ENCODE assay signal across 33 cellular contexts in genomic region chr11:2426221-2426620, GRCh38. TPM values are rescaled to one million over a fixed set of nuclear protein-coding genes. Genes with fewer than 3 reads are reported as not detected.
DNase-seq lines count a peak whose midpoint lies in the region; ATAC-seq, FAIRE-seq and TF ChIP-seq lines count a peak whose summit lies in the region.
"Had no signal": no experiment of that assay in that cellular context is flagged by ENCODE, and none has a peak within 500 bp of the region (broad histone marks: within the 10 kb centered on the region; RNA-seq: fewer than 3 reads in every experiment).

No MANE protein-coding gene starts in this region.

- TF ChIP-seq CTCF in H1 (IDR thresholded peaks at IDR 0.05; ENCODE audit: control extremely low read depth in 1 of 3, insufficient read depth in 1 of 3, low read depth in 1 of 3, low read length in 3 of 3) (no peak), hepatocyte (IDR thresholded peaks at IDR 0.05; ENCODE audit: poor library complexity) (no peak), prostate gland (IDR thresholded peaks at IDR 0.05) (no peak)

- TF ChIP-seq RAD21 in H1 (IDR thresholded peaks at IDR 0.05 in 1 of 2, conservative IDR thresholded peaks at IDR 0.05 in 1 of 2; ENCODE audit: low read depth in 2 of 2, low read length in 2 of 2): no peak

- H2BK20ac ChIP-seq in H1 (ENCODE audit: low read length): no peak overlapping the region

- TF ChIP-seq POLR2A in H1 (IDR thresholded peaks at IDR 0.05; ENCODE audit: control extremely low read depth in 1 of 2, low read depth in 2 of 2, low read length in 2 of 2): no peak
- TF ChIP-seq POLR2A in prostate gland (IDR thresholded peaks at IDR 0.05): no peak

- CTCF ChIA-PET in H1 (lab: Charles Lee; ENCODE audit: partially characterized antibody): interaction anchor here (0.6 to 11.5 kb wide), 5 partner anchors 11 to 463 kb away, joined by 3 to 359 read pairs (median 21); no protein-coding TSS in a partner anchor

- H2BK5ac ChIP-seq in H1 (ENCODE audit: low read depth, low read length): no peak overlapping the region
- peak overlapping the region; percentile 6 for H2BK5ac ChIP-seq in neuronal stem cell (ENCODE audit: low read length)

- H4K8ac ChIP-seq in H1 (ENCODE audit: extremely low read depth, insufficient read depth, low read length) (peak overlapping the region; percentile 66; the same call in 1 of the 2 replicates), neuronal stem cell (ENCODE audit: low read depth, low read length) (no peak overlapping the region)

- H4K20me1 ChIP-seq in H1 (replicated peaks in 1 of 2; ENCODE audit: control insufficient read depth in 1 of 2, insufficient read depth in 2 of 2, low read length in 2 of 2) (peaks cover 0 to 20% of the 10 kb centered on the region in 2 experiments), hepatocyte (ENCODE audit: insufficient read depth, poor library complexity, severe bottlenecking) (no peaks in the 10 kb centered on the region)
- H4K20me1 ChIP-seq: BLaER1 had no signal

- H3K18ac ChIP-seq in H1 (ENCODE audit: extremely low read depth, low read length) (no peak overlapping the region), neuronal stem cell (ENCODE audit: low read length) (peak overlapping the region; percentile 39)

- no peaks in the 10 kb centered on the region for H3K36me3 ChIP-seq in H1 (ENCODE audit: control insufficient read depth in 2 of 4, insufficient read depth in 4 of 4, low read length in 3 of 4)
- H3K36me3 ChIP-seq in neuronal stem cell (replicated peaks in 1 of 2; ENCODE audit: control insufficient read depth in 2 of 2, insufficient read depth in 2 of 2, low read length in 2 of 2): no peaks in the 10 kb centered on the region
- H3K36me3 ChIP-seq in hepatocyte (replicated peaks; ENCODE audit: insufficient read depth, low read depth): no peaks in the 10 kb centered on the region
- no peaks in the 10 kb centered on the region for H3K36me3 ChIP-seq in prostate gland
- H3K36me3 ChIP-seq: BE2C, BLaER1 had no signal

- H3K9me3 ChIP-seq in H1 (ENCODE audit: insufficient read depth in 2 of 2, low read depth in 1 of 2, low read length in 1 of 2) (no peaks in the 10 kb centered on the region; a peak in 1 of 4 replicates), neuronal stem cell (replicated peaks in 1 of 2; ENCODE audit: control insufficient read depth in 2 of 2, insufficient read depth in 1 of 2, low read depth in 1 of 2, low read length in 2 of 2) (peaks cover 0 to 7% of the 10 kb centered on the region in 2 donors), hepatocyte (ENCODE audit: low read depth) (no peaks in the 10 kb centered on the region), prostate gland (no peaks in the 10 kb centered on the region)
- H3K9me3 ChIP-seq: BE2C, BLaER1 had no signal

- H2BK12ac ChIP-seq in H1 (ENCODE audit: low read depth, low read length) (no peak overlapping the region), neuronal stem cell (ENCODE audit: low read length) (no peak overlapping the region)

- H2BK120ac ChIP-seq in H1 (replicated peaks; ENCODE audit: low read depth, low read length) (no peak overlapping the region), neuronal stem cell (ENCODE audit: low read depth, low read length) (no peak overlapping the region)

- H3K27me3 ChIP-seq in H1 (replicated peaks in 1 of 4; ENCODE audit: control insufficient read depth in 3 of 4, extremely low read depth in 1 of 4, insufficient read depth in 3 of 4, low read length in 3 of 4): peaks cover 0 to 11% (median 0%) of the 10 kb centered on the region in 4 experiments; a peak in 2 of 7 replicates
- peaks cover 0 to 4% (median 0%) of the 10 kb centered on the region in 3 experiments for H3K27me3 ChIP-seq in neuronal stem cell (ENCODE audit: control insufficient read depth in 3 of 3, insufficient read depth in 3 of 3, low read depth in 1 of 3, low read length in 3 of 3)
- H3K27me3 ChIP-seq in hepatocyte: no peaks in the 10 kb centered on the region
- H3K27me3 ChIP-seq in prostate gland (replicated peaks; ENCODE audit: insufficient read depth): no peaks in the 10 kb centered on the region
- H3K27me3 ChIP-seq: BE2C had no signal

- no peak overlapping the region for H3K4me2 ChIP-seq in H1 (ENCODE audit: insufficient read depth in 1 of 2, low read depth in 2 of 2, low read length in 2 of 2)
- H3K4me2 ChIP-seq in neuronal stem cell (ENCODE audit: insufficient read depth, low read length, poor library complexity, severe bottlenecking): no peak overlapping the region
- no peak overlapping the region for H3K4me2 ChIP-seq in hepatocyte
- H3K4me2 ChIP-seq: BLaER1 had no signal

- H3K79me1 ChIP-seq in H1 (ENCODE audit: low read depth, low read length): no peaks in the 10 kb centered on the region
- no peaks in the 10 kb centered on the region for H3K79me1 ChIP-seq in neuronal stem cell (ENCODE audit: low read depth, low read length)

- H3K23me2 ChIP-seq in H1 (ENCODE audit: low read depth, low read length): peaks cover 19% of the 10 kb centered on the region; the same call in 1 of the 2 replicates

- H3K4me1 ChIP-seq in H1 (replicated peaks in 1 of 4; ENCODE audit: control insufficient read depth in 3 of 4, insufficient read depth in 4 of 4, low read length in 3 of 4) (no peaks in the 10 kb centered on the region), neuronal stem cell (ENCODE audit: control insufficient read depth in 2 of 2, insufficient read depth in 1 of 2, low read depth in 1 of 2, low read length in 2 of 2) (no peaks in the 10 kb centered on the region), hepatocyte (ENCODE audit: insufficient read depth) (no peaks in the 10 kb centered on the region), prostate gland (replicated peaks) (no peaks in the 10 kb centered on the region)
- H3K4me1 ChIP-seq: BE2C had no signal

- no peak overlapping the region for H4K91ac ChIP-seq in H1 (replicated peaks; ENCODE audit: insufficient read length, low read length)
- H4K91ac ChIP-seq in neuronal stem cell (ENCODE audit: low read depth, low read length, poor library complexity): no peak overlapping the region

- ATAC-seq in Right ventricle myocardium superior (ENCODE audit: poor library complexity): no peak
- ATAC-seq: GM12878 had no signal

- FAIRE-seq in H1 (lab: Jason Lieb, UNC): no peak
- FAIRE-seq: A204.1, GM12878, GM12892, GM18507 had no signal

- 94% methylated on average over 2 of the region's 13 CpGs; no CpG with 5 or more reads in 1 of the 2 experiments for WGBS in H1 (ENCODE audit: extremely low coverage in 1 of 2, insufficient coverage in 1 of 2, insufficient read length in 1 of 2, insufficient replicate concordance in 2 of 2, low coverage in 1 of 2, low lambda C conversion rate in 2 of 2, missing lambda C conversion rate in 1 of 2), 2 experiments
- no CpG with 5 or more reads among the region's 13 CpGs for whole genome bisulfite sequencing in neuronal stem cell (ENCODE audit: extremely low coverage in 2 of 2, insufficient read length in 2 of 2, insufficient replicate concordance in 1 of 2), 2 donors
- WGBS in hepatocyte (ENCODE audit: low lambda C conversion rate, missing lambda C conversion rate): 86% methylated on average over 8 of the region's 13 CpGs
- 93% methylated on average over 13 of the region's 13 CpGs for WGBS in prostate gland

- DNase-seq in Right ventricle myocardium superior (peak; percentile 37), cardiac septum (ENCODE audit: low spot score) (no peak), NCI-H526 (lab: John Stamatoyannopoulos, UW) (peak; percentile 79 to 95), H1 (ENCODE audit: low read depth in 1 of 2, low spot score in 2 of 2) (no peak), neuronal stem cell (ENCODE audit: low spot score) (no peak), hepatocyte (ENCODE audit: low spot score) (no peak), NCI-H748 treated with DMSO at 0.1 percent for 48 hours (lab: John Stamatoyannopoulos, UW) (no peak), prostate gland (ENCODE audit: low spot score) (no peak)
- DNase-seq: 8988T; ACHN; BE2C; C1 segment of cervical spinal cord; CD4-positive, alpha-beta memory T cell; CD4-positive, CD25-positive, alpha-beta regulatory T cell; CD8-positive, alpha-beta memory T cell; COR-L47; DMS 273 treated with DMSO at 0.1 percent for 48 hours; DMS153; DMS53; DMS79; DND-41; EL; GDM1 had no signal

- H3K9ac ChIP-seq in H1 (replicated peaks in 1 of 4; ENCODE audit: extremely low read depth in 1 of 4, low read depth in 3 of 4, low read length in 3 of 4) (no peak overlapping the region), neuronal stem cell (ENCODE audit: low read depth, low read length, poor library complexity) (no peak overlapping the region)
- H3K9ac ChIP-seq: BLaER1 had no signal

- H2AFZ ChIP-seq in H1 (ENCODE audit: low read length) (no peak overlapping the region), neuronal stem cell (ENCODE audit: low read length) (no peak overlapping the region), hepatocyte (no peak overlapping the region)

- no peak overlapping the region for H3K14ac ChIP-seq in H1 (ENCODE audit: insufficient read length)
- no peak overlapping the region for H3K14ac ChIP-seq in neuronal stem cell (ENCODE audit: low read length)

- no peak for TF ChIP-seq EP300 in H1 (IDR thresholded peaks at IDR 0.05; ENCODE audit: borderline replicate concordance in 1 of 2, low read depth in 2 of 2, low read length in 2 of 2)

- POLR2A ChIA-PET in H1 (lab: Charles Lee; ENCODE audit: partially characterized antibody): interaction anchor here (0.8 kb wide), 1 partner anchor 10 kb away, joined by 3 read pairs; no protein-coding TSS in a partner anchor

- H3K9me2 ChIP-seq in hepatocyte (replicated peaks; ENCODE audit: insufficient read depth): no peaks in the 10 kb centered on the region

- intact Hi-C loops in Right ventricle myocardium superior (cut with DNase I): no loop called here
- intact Hi-C loops in cardiac septum (cut with DNase I): no loop called here
- intact Hi-C loops in prostate gland (cut with DNase I): loop anchor here (5.0 kb wide), 1 partner anchor 461 kb away; the partner anchor contains the start of gene CDKN1C

- no peak overlapping the region for H3K56ac ChIP-seq in H1 (replicated peaks; ENCODE audit: insufficient read length, low read depth, low read length)

- H3K79me2 ChIP-seq in H1 (ENCODE audit: control insufficient read depth in 1 of 2, insufficient read depth in 2 of 2, low read length in 2 of 2) (no peaks in the 10 kb centered on the region), hepatocyte (no peaks in the 10 kb centered on the region)

- H2BK15ac ChIP-seq in H1 (ENCODE audit: low read length) (no peak overlapping the region), neuronal stem cell (ENCODE audit: low read length) (peak overlapping the region; percentile 39)

- H3K4me3 ChIP-seq in H1 (ENCODE audit: extremely low read depth in 1 of 4, insufficient read depth in 2 of 4, low read depth in 3 of 4, low read length in 4 of 4): no peak overlapping the region
- no peak overlapping the region for H3K4me3 ChIP-seq in neuronal stem cell (ENCODE audit: low read length in 2 of 2)
- no peak overlapping the region for H3K4me3 ChIP-seq in hepatocyte
- H3K4me3 ChIP-seq in prostate gland: no peak overlapping the region
- H3K4me3 ChIP-seq: BLaER1, GM12878 had no signal

- no peak overlapping the region for H3K27ac ChIP-seq in H1 (ENCODE audit: low read depth, low read length)
- H3K27ac ChIP-seq in neuronal stem cell (replicated peaks; ENCODE audit: low read length): no peak overlapping the region
- no peak overlapping the region for H3K27ac ChIP-seq in hepatocyte
- H3K27ac ChIP-seq in prostate gland: no peak overlapping the region
- H3K27ac ChIP-seq: BLaER1 had no signal

- H4K5ac ChIP-seq in H1 (ENCODE audit: insufficient read length, low read depth, low read length): no peak overlapping the region

- no peak overlapping the region for H3K4ac ChIP-seq in H1 (replicated peaks; ENCODE audit: insufficient read length, low read depth, low read length)
- no peak overlapping the region for H3K4ac ChIP-seq in neuronal stem cell (ENCODE audit: low read length)

- H3K23ac ChIP-seq in H1 (ENCODE audit: insufficient read length) (no peak overlapping the region), neuronal stem cell (ENCODE audit: low read depth, low read length, poor library complexity) (no peak overlapping the region)

- H2AK5ac ChIP-seq in H1 (ENCODE audit: low read depth, low read length) (no peak overlapping the region), neuronal stem cell (ENCODE audit: low read depth, low read length) (peak overlapping the region; percentile 80)

RNA-seq across cellular contexts. Expression of gene TRPM5, which starts 18.1 kb away (rescaled TPM):
- not detected for total RNA-seq in Right ventricle myocardium superior
- not detected for total RNA-seq in cardiac septum
- total RNA-seq in H1 (2021; fragmentation: NEBNext Ultra II Directional; extraction: Animal tissue kit (Norgen Biotek cat#: 25700)): 0.11 TPM in 1 of 2 replicates, not detected in the other
- polyA plus RNA-seq in H1 (2011; rRNA removed): 0.02 and 0.05 TPM in 2 replicates
- polyA plus RNA-seq in H1 (2011; cell fraction: cytosol; rRNA removed): 0.04 TPM
- 0.24 TPM for polyA plus RNA-seq in H1 (2011; cell fraction: nucleus; rRNA removed)
- 0.04 TPM in 1 of 4 replicates, not detected in the others for polyA plus RNA-seq in H1 (2012, experiment 1 of 2)
- polyA plus RNA-seq in H1 (2012, experiment 2 of 2): not detected
- 0.02 TPM for polyA plus RNA-seq in H1 (2013, experiment 1 of 2)
- 0.02 TPM for polyA plus RNA-seq in H1 (2013, experiment 2 of 2)
- polyA minus RNA-seq in H1 (2011; rRNA and poly(A)+ RNA removed): not detected in 2 replicates
- polyA minus RNA-seq in H1 (2011; cell fraction: cytosol; rRNA and poly(A)+ RNA removed): not detected
- not detected for polyA minus RNA-seq in H1 (2011; cell fraction: nucleus; rRNA and poly(A)+ RNA removed)
- polyA plus RNA-seq in neuronal stem cell (2013, experiment 1 of 2): 0.01 TPM
- 0.01 TPM for polyA plus RNA-seq in neuronal stem cell (2013, experiment 2 of 2)
- total RNA-seq in hepatocyte: 0.07 and 0.32 TPM in 2 replicates
- 0.13 and 0.36 TPM in 2 replicates for polyA plus RNA-seq in hepatocyte
- under 1 TPM in 1 of 2 donors, not detected in 1; 0.68 TPM for total RNA-seq in prostate gland
- total RNA-seq: A673; CD8-positive, alpha-beta memory T cell; G401; GM12878 had no signal
- polyA plus RNA-seq: AG04450; CD14-positive monocyte; CD4-positive, alpha-beta memory T cell; CD4-positive, CD25-positive, alpha-beta regulatory T cell; CD8-positive, alpha-beta memory T cell; GM12878 had no signal

RNA-seq across cellular contexts. Expression of gene KCNQ1, which starts 18.6 kb away (rescaled TPM):
- total RNA-seq in Right ventricle myocardium superior: 33.4 TPM
- 43.0 TPM for total RNA-seq in cardiac septum
- total RNA-seq in H1 (2021; fragmentation: NEBNext Ultra II Directional; extraction: Animal tissue kit (Norgen Biotek cat#: 25700)): 2.0 and 2.4 TPM in 2 replicates
- polyA plus RNA-seq in H1 (2011; rRNA removed): 1.9 and 2.4 TPM in 2 replicates
- 1.4 TPM for polyA plus RNA-seq in H1 (2011; cell fraction: cytosol; rRNA removed)
- 2.3 TPM for polyA plus RNA-seq in H1 (2011; cell fraction: nucleus; rRNA removed)
- 1.4 to 2.5 TPM (median 2.0 TPM) in 4 replicates for polyA plus RNA-seq in H1 (2012, experiment 1 of 2)
- polyA plus RNA-seq in H1 (2012, experiment 2 of 2): 2.2 TPM
- polyA plus RNA-seq in H1 (2013, experiment 1 of 2): 2.0 TPM
- 2.0 TPM for polyA plus RNA-seq in H1 (2013, experiment 2 of 2)
- polyA minus RNA-seq in H1 (2011; rRNA and poly(A)+ RNA removed): 1.3 and 2.8 TPM in 2 replicates
- 1.8 TPM for polyA minus RNA-seq in H1 (2011; cell fraction: cytosol; rRNA and poly(A)+ RNA removed)
- 6.1 TPM for polyA minus RNA-seq in H1 (2011; cell fraction: nucleus; rRNA and poly(A)+ RNA removed)
- polyA plus RNA-seq in neuronal stem cell (2013, experiment 1 of 2): 1.2 TPM
- 1.1 TPM for polyA plus RNA-seq in neuronal stem cell (2013, experiment 2 of 2)
- total RNA-seq in hepatocyte: 1.8 and 4.0 TPM in 2 replicates
- 4.9 and 6.4 TPM in 2 replicates for polyA plus RNA-seq in hepatocyte
- total RNA-seq in prostate gland: 10 to 100 TPM; 10.0 to 33.8 TPM
- total RNA-seq: A673, Daoy had no signal
- polyA plus RNA-seq: AG04450 had no signal

RNA-seq across cellular contexts. Expression of gene TSSC4, which starts 25.7 kb away (rescaled TPM):
- total RNA-seq in Right ventricle myocardium superior (36.2 TPM), cardiac septum (36.2 TPM), hepatocyte (31.4 and 33.8 TPM in 2 replicates), prostate gland (10 to 100 TPM; 40.4 to 71.1 TPM)
- total RNA-seq in H1 (2021; fragmentation: NEBNext Ultra II Directional; extraction: Animal tissue kit (Norgen Biotek cat#: 25700)): 39.3 and 44.3 TPM in 2 replicates
- polyA plus RNA-seq in H1 (2011; rRNA removed) (34.0 and 49.6 TPM in 2 replicates), hepatocyte (68.5 and 85.4 TPM in 2 replicates)
- 36.2 TPM for polyA plus RNA-seq in H1 (2011; cell fraction: cytosol; rRNA removed)
- polyA plus RNA-seq in H1 (2011; cell fraction: nucleus; rRNA removed): 40.4 TPM
- polyA plus RNA-seq in H1 (2012, experiment 1 of 2): 25.9 to 42.8 TPM (median 40.6 TPM) in 4 replicates
- polyA plus RNA-seq in H1 (2012, experiment 2 of 2): 24.6 TPM
- 53.6 TPM for polyA plus RNA-seq in H1 (2013, experiment 1 of 2)
- polyA plus RNA-seq in H1 (2013, experiment 2 of 2): 49.6 TPM
- 16.0 and 16.2 TPM in 2 replicates for polyA minus RNA-seq in H1 (2011; rRNA and poly(A)+ RNA removed)
- 19.6 TPM for polyA minus RNA-seq in H1 (2011; cell fraction: cytosol; rRNA and poly(A)+ RNA removed)
- 38.7 TPM for polyA minus RNA-seq in H1 (2011; cell fraction: nucleus; rRNA and poly(A)+ RNA removed)
- polyA plus RNA-seq in neuronal stem cell (2013, experiment 1 of 2): 50.8 TPM
- 54.1 TPM for polyA plus RNA-seq in neuronal stem cell (2013, experiment 2 of 2)

RNA-seq across cellular contexts. Expression of gene CD81, which starts 49.1 kb away (rescaled TPM):
- total RNA-seq in Right ventricle myocardium superior (457 TPM), cardiac septum (663 TPM), hepatocyte (216 and 233 TPM in 2 replicates), prostate gland (100 to 1,000 TPM; 472 to 927 TPM)
- total RNA-seq in H1 (2021; fragmentation: NEBNext Ultra II Directional; extraction: Animal tissue kit (Norgen Biotek cat#: 25700)): 238 and 240 TPM in 2 replicates
- polyA plus RNA-seq in H1 (2011; rRNA removed) (309 and 386 TPM in 2 replicates), hepatocyte (471 and 472 TPM in 2 replicates)
- 189 TPM for polyA plus RNA-seq in H1 (2011; cell fraction: cytosol; rRNA removed)
- polyA plus RNA-seq in H1 (2011; cell fraction: nucleus; rRNA removed): 205 TPM
- polyA plus RNA-seq in H1 (2012, experiment 1 of 2): 237 to 356 TPM (median 324 TPM) in 4 replicates
- polyA plus RNA-seq in H1 (2012, experiment 2 of 2): 408 TPM
- polyA plus RNA-seq in H1 (2013, experiment 1 of 2): 299 TPM
- polyA plus RNA-seq in H1 (2013, experiment 2 of 2): 331 TPM
- 242 and 320 TPM in 2 replicates for polyA minus RNA-seq in H1 (2011; rRNA and poly(A)+ RNA removed)
- polyA minus RNA-seq in H1 (2011; cell fraction: cytosol; rRNA and poly(A)+ RNA removed): 169 TPM
- 74.6 TPM for polyA minus RNA-seq in H1 (2011; cell fraction: nucleus; rRNA and poly(A)+ RNA removed)
- 200 TPM for polyA plus RNA-seq in neuronal stem cell (2013, experiment 1 of 2)
- 195 TPM for polyA plus RNA-seq in neuronal stem cell (2013, experiment 2 of 2)

Comparison
In these comparisons a context has a peak if more than half of its experiments do, and no peak if none do; other contexts are left out.
1. DNase-seq: peak in Right ventricle myocardium superior (single experiment) and NCI-H526 (2 of 2); none in cardiac septum (single experiment), H1 (0 of 2), neuronal stem cell (single experiment), hepatocyte (single experiment), NCI-H748 treated with DMSO at 0.1 percent for 48 hours (single experiment) and prostate gland (single experiment).